1 cellular context compared by ENCODE assay signal in the genomic region with DNA sequence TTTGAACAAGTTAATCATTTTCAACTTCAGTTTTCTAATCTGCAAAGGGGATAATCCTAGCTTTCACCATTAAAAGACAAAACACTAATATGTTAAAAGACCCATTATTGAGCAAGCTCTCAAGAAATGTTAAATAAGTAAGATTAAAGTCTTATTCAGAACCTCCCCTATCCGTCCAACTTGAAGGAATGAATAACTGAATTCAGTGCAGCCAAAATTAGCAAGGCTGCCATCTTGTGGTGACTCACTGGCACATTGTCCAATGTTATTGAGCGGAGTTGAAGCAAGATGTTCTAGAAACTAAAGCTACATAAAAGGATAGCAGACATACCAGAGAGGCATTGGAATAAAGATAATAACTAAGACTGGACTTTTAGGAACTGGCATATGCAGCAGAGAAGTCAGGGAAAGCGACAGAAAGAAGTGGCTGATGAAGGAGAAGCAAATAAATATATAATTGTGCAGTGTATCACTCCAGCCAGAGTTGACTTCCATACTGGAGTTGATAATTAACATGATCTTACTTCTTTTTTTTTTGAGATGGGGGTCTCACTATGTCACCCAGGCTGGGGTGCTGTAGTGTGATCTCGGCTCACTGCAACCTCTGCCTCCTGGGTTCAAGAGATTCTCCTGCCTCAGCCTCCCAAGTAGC.
TF ChIP-seq lines count a peak whose summit lies in the region.

No MANE protein-coding gene starts in this region.

TF ChIP-seq in K562, 482 proteins besides CTCF, POLR2A, EP300 and RAD21 (continued from another document):
- TF ChIP-seq, protein P1, sequence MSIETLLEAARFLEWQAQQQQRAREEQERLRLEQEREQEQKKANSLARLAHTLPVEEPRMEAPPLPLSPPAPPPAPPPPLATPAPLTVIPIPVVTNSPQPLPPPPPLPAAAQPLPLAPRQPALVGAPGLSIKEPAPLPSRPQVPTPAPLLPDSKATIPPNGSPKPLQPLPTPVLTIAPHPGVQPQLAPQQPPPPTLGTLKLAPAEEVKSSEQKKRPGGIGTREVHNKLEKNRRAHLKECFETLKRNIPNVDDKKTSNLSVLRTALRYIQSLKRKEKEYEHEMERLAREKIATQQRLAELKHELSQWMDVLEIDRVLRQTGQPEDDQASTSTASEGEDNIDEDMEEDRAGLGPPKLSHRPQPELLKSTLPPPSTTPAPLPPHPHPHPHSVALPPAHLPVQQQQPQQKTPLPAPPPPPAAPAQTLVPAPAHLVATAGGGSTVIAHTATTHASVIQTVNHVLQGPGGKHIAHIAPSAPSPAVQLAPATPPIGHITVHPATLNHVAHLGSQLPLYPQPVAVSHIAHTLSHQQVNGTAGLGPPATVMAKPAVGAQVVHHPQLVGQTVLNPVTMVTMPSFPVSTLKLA (conservative IDR thresholded peaks at IDR 0.05): peak in 1 of 2 experiments; percentile 17; a peak in 1 of 4 replicates
- TF ChIP-seq JUND (IDR thresholded peaks at IDR 0.05; ENCODE audit: borderline replicate concordance, low read depth, low read length) (peak; percentile 56; the same call in 1 of the 2 replicates), JUND (tag; IDR thresholded peaks at IDR 0.05; ENCODE audit: borderline replicate concordance, low read depth, low read length) (no peak; the same call in 2 of the 3 replicates), HDAC2 (IDR thresholded peaks at IDR 0.05) (no peak), HNRNPLL (IDR thresholded peaks at IDR 0.05; ENCODE audit: low read depth, low read length, poor library complexity, severe bottlenecking) (no peak), ZNF133 (CRISPR knock-in tag; IDR thresholded peaks at IDR 0.05) (no peak), TRIM24 (IDR thresholded peaks at IDR 0.05) (no peak), HDAC6 (IDR thresholded peaks at IDR 0.05; ENCODE audit: low read depth, low read length) (no peak), MYC (IDR thresholded peaks at IDR 0.05; ENCODE audit: low read depth, low read length) (peak; percentile 26; the same call in 1 of the 2 replicates), MYC (CRISPR knock-in tag; IDR thresholded peaks at IDR 0.05; ENCODE audit: borderline replicate concordance, low read depth) (no peak), SIX5 (IDR thresholded peaks at IDR 0.05; ENCODE audit: borderline replicate concordance in 1 of 2, insufficient read depth in 1 of 2, low read depth in 1 of 2, low read length in 2 of 2) (no peak), ZNF24 (IDR thresholded peaks at IDR 0.05) (peak; percentile 98), ZZZ3 (IDR thresholded peaks at IDR 0.05) (no peak), SMARCC2 (IDR thresholded peaks at IDR 0.05; ENCODE audit: low read depth) (peak; percentile 26; the same call in 1 of the 2 replicates), FOSL1 (tag; conservative IDR thresholded peaks at IDR 0.05) (peak; percentile 60), RCOR1 (IDR thresholded peaks at IDR 0.05; ENCODE audit: borderline replicate concordance in 1 of 2, low read depth in 2 of 2, low read length in 2 of 2) (peak in 1 of 2 experiments; percentile 21; a peak in 1 of 4 replicates), ATF7 (IDR thresholded peaks at IDR 0.05) (0 out of 2 replicates have a peak, but pooled peaks have one; percentile 10), ARNT (IDR thresholded peaks at IDR 0.05) (peak in 1 of 2 experiments; percentile 81; a peak in 1 of 4 replicates), CBX3 (IDR thresholded peaks at IDR 0.05; ENCODE audit: borderline replicate concordance in 1 of 2, low read length in 2 of 2) (0 out of 3 replicates have a peak, but pooled peaks of 1 of the 2 experiments have one; percentile 28)
- TF ChIP-seq, protein P2, sequence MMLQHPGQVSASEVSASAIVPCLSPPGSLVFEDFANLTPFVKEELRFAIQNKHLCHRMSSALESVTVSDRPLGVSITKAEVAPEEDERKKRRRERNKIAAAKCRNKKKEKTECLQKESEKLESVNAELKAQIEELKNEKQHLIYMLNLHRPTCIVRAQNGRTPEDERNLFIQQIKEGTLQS (IDR thresholded peaks at IDR 0.05): peak; percentile 55; the same call in 1 of the 2 replicates
- TF ChIP-seq, protein P2 (CRISPR knock-in tag; conservative IDR thresholded peaks at IDR 0.05): no peak
- TF ChIP-seq, protein P3, sequence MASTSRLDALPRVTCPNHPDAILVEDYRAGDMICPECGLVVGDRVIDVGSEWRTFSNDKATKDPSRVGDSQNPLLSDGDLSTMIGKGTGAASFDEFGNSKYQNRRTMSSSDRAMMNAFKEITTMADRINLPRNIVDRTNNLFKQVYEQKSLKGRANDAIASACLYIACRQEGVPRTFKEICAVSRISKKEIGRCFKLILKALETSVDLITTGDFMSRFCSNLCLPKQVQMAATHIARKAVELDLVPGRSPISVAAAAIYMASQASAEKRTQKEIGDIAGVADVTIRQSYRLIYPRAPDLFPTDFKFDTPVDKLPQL (IDR thresholded peaks at IDR 0.05; ENCODE audit: extremely low read depth, insufficient read length): no peak
